Comparison of ENCODE assay signal across 8 cellular contexts in the genomic region with DNA sequence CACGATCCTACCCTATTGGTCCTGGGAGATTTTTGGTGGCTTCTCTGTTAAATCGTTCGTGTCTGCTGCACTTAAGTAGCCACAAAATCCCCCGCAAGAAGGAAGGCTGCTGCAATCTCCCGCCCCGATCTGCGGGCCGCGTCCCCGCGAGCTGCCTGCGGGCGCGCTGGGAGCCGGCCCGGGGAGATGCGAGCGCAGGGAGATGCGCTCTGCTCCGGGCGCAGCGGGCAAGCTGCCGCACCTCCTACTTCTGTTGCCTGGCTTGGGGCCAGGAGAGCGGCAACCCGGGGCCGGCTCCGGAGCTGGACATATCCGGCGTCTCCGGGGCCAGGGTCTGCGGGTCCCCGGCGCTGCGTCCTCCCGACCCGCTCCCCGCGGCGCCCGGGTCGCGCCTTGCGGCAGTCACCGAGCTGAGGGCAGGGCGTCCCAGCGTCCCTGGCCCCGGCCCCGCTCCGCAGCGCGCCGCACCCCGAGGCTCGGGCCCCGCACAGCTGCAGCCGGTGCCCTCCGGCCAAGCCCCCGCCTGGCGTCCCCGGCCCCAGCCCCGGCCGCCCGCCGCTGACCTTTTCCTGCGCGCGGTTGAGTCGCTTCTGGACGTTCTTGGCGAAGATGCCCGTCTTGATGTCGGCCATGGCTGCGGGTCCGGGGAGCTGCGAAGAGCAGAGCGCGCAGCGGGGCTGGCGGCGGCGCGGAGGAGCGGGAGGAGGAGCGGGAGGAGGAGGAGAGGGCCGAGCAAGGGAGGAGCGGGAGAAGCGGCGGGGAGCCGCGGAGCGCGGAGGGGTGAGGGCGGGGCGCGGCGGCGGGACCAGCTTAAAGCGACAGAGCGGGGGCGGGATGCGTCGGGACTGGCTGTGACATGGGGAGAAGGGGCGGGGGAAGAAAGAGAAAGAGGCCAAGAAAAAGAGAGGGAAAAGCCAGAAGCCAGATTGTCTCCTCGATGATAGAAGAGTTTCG. TPM values are rescaled to one million over a fixed set of nuclear protein-coding genes. Genes with fewer than 3 reads are reported as not detected.
DNase-seq lines count a peak whose midpoint lies in the region; ATAC-seq and TF ChIP-seq lines count a peak whose summit lies in the region.

A gene (minus strand): TSS at position 654 of the 954 bp plus-strand sequence. CDS start 22 bp downstream, at position 632.

- no peaks in the 10 kb centered on the region for H3K4me1 ChIP-seq in uterus

- no peak for TF ChIP-seq CTCF in neural crest cell (conservative IDR thresholded peaks at IDR 0.05)
- no peak for TF ChIP-seq CTCF in uterus (IDR thresholded peaks at IDR 0.05)

- H3K4me1 Mint-ChIP-seq in neural crest cell: peaks cover 19% of the 10 kb centered on the region

- no peaks in the 10 kb centered on the region for H3K9me3 Mint-ChIP-seq in activated naive CD4-positive, alpha-beta T cell treated with anti-CD3 and anti-CD28 coated beads, Interleukin-2, amount 50 U/mL, for 72 hours
- no peaks in the 10 kb centered on the region for H3K9me3 Mint-ChIP-seq in neural crest cell

- intact Hi-C loops in head of caudate nucleus (cut with DNase I) (no loop called here), uterus (cut with DNase I; ENCODE audit: low total_unique reads) (no loop called here)

- peak; percentile 40 to 76 for ATAC-seq in activated naive CD4-positive, alpha-beta T cell treated with anti-CD3 and anti-CD28 coated beads, Interleukin-2, amount 50 U/mL, for 72 hours

- H3K4me3 Mint-ChIP-seq in neural crest cell: peak within 1 kb of the TSS; percentile 91

- H3K27me3 ChIP-seq in uterus: no peaks in the 10 kb centered on the region

- H3K4me3 ChIP-seq in uterus: peak within 1 kb of the TSS; percentile 33 to 34

- H3K9me3 ChIP-seq in uterus: no peaks in the 10 kb centered on the region

- peaks cover 0 to 11% of the 10 kb centered on the region in 2 donors for H3K36me3 Mint-ChIP-seq in activated naive CD4-positive, alpha-beta T cell treated with anti-CD3 and anti-CD28 coated beads, Interleukin-2, amount 50 U/mL, for 72 hours
- H3K36me3 Mint-ChIP-seq in neural crest cell (ENCODE audit: low read depth): no peaks in the 10 kb centered on the region

- H3K27ac ChIP-seq in uterus: peak within 1 kb of the TSS; percentile 23 to 42

- no peak within 1 kb of the TSS for H3K27ac Mint-ChIP-seq in activated naive CD4-positive, alpha-beta T cell treated with anti-CD3 and anti-CD28 coated beads, Interleukin-2, amount 50 U/mL, for 72 hours
- peak within 1 kb of the TSS; percentile 96 for H3K27ac Mint-ChIP-seq in neural crest cell (ENCODE audit: unreplicated experiment)

- DNase-seq in D341Med (ENCODE audit: low spot score) (peak; percentile 77), NCI-H146 (lab: John Stamatoyannopoulos, UW) (peak; percentile 66), head of caudate nucleus (peak; percentile 30 to 93 (median 79)), neural crest cell (ENCODE audit: low read depth, low spot score) (peak; percentile 71), uterus (peak; percentile 40 to 65), HPDE6-E6E7 (ENCODE audit: extremely low spot score) (no peak), HCEC 1CT (no peak)
- peak in 1 of 2 donors; percentile 20 for DNase-seq in activated naive CD4-positive, alpha-beta T cell treated with anti-CD3 and anti-CD28 coated beads, Interleukin-2, amount 50 U/mL, for 72 hours (ENCODE audit: low spot score in 2 of 2)

- no peaks in the 10 kb centered on the region for H3K36me3 ChIP-seq in uterus

- H3K27me3 Mint-ChIP-seq in neural crest cell (ENCODE audit: low read depth): peaks cover 29% of the 10 kb centered on the region

- no peak for TF ChIP-seq POLR2A in uterus (IDR thresholded peaks at IDR 0.05)

RNA-seq across cellular contexts. Expression of the gene that starts here (rescaled TPM):
- not detected for total RNA-seq in activated naive CD4-positive, alpha-beta T cell treated with anti-CD3 and anti-CD28 coated beads, Interleukin-2, amount 50 U/mL, for 72 hours
- 32.4 and 33.7 TPM in 2 replicates for total RNA-seq in neural crest cell
- 10 to 100 TPM in 3 of 4 donors, under 1 TPM in 1; 0.51 to 19.6 (median 11.6) TPM for total RNA-seq in uterus

Comparison
In these comparisons a context has a peak if more than half of its experiments do, and no peak if none do; other contexts are left out.
1. Peak in ATAC-seq in activated naive CD4-positive, alpha-beta T cell treated with anti-CD3 and anti-CD28 coated beads, Interleukin-2, amount 50 U/mL, for 72 hours; RNA of the gene not detected or under 1 TPM.
2. DNase-seq: peak in D341Med (single experiment), NCI-H146 (single experiment), head of caudate nucleus (42 of 42), neural crest cell (single experiment) and uterus (2 of 2); none in HPDE6-E6E7 (single experiment) and HCEC 1CT (single experiment).